ENCODE assay signal across 12 cellular contexts in the genomic region with DNA sequence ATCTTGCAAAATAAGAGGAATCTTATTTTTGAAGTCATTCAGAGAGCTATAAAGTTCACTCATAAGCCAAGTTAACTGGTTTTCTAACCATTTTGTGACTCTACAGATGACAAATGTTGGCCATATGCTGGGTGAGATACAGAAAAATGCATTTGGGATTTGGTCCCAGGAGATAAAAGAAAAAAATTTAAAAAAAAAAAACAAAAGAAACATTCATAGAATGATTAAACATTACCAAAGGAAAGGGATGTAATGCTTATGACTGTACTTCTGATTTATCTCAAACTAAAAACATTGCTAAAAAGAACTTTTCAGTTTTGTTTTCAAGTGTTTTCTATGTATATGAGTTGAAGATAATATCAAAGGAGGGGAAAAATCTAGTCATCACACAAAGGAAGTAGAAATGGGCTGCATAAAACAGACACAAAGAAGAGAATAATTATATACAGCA. TPM values are rescaled to one million over a fixed set of nuclear protein-coding genes. Genes with fewer than 3 reads are reported as not detected.
DNase-seq lines count a peak whose midpoint lies in the region; ATAC-seq and TF ChIP-seq lines count a peak whose summit lies in the region.
"Had no signal": no experiment of that assay in that cellular context is flagged by ENCODE, and none has a peak within 500 bp of the region (broad histone marks: within the 10 kb centered on the region; RNA-seq: fewer than 3 reads in every experiment).

No MANE protein-coding gene starts in this region.

- no peak overlapping the region for H3K4me3 ChIP-seq in upper lobe of left lung
- H3K4me3 ChIP-seq: gastrocnemius medialis had no signal

- intact Hi-C loops in activated naive CD4-positive, alpha-beta T cell treated with anti-CD3 and anti-CD28 coated beads for 36 hours (cut with micrococcal nuclease): loop anchor here (1.0 kb wide), 10 partner anchors 13 to 225 kb away; no protein-coding TSS in a partner anchor
- intact Hi-C loops in activated CD4-positive, alpha-beta memory T cell treated with anti-CD3 and anti-CD28 coated beads for 36 hours (cut with micrococcal nuclease): loop anchor here (1.0 to 2.0 kb wide), 9 partner anchors 13 to 225 kb away; a partner anchor contains a TSS

- no peak for TF ChIP-seq CTCF in upper lobe of left lung (IDR thresholded peaks at IDR 0.05)

- H3K9me3 Mint-ChIP-seq in activated naive CD4-positive, alpha-beta T cell treated with anti-CD3 and anti-CD28 coated beads for 36 hours: peaks cover 3% of the 10 kb centered on the region
- H3K9me3 Mint-ChIP-seq in activated CD4-positive, alpha-beta memory T cell treated with anti-CD3 and anti-CD28 coated beads for 36 hours: no peaks in the 10 kb centered on the region
- H3K9me3 Mint-ChIP-seq in stimulated activated naive CD8-positive, alpha-beta T cell treated with anti-CD3 and anti-CD28 coated beads, Interleukin-15, Interleukin-2, amounts not matched to agents 100 ng/mL and 50 ng/mL, for 24 hours: peaks cover under 1% of the 10 kb centered on the region

- H3K27me3 ChIP-seq in upper lobe of left lung: no peaks in the 10 kb centered on the region
- H3K27me3 ChIP-seq: gastrocnemius medialis had no signal

- peaks cover 51% of the 10 kb centered on the region for H3K4me1 Mint-ChIP-seq in activated naive CD4-positive, alpha-beta T cell treated with anti-CD3 and anti-CD28 coated beads for 36 hours (ENCODE audit: low read depth)
- H3K4me1 Mint-ChIP-seq in activated CD4-positive, alpha-beta memory T cell treated with anti-CD3 and anti-CD28 coated beads for 36 hours (ENCODE audit: low read depth): peaks cover 63% of the 10 kb centered on the region
- peaks cover 68% of the 10 kb centered on the region for H3K4me1 Mint-ChIP-seq in stimulated activated naive CD8-positive, alpha-beta T cell treated with anti-CD3 and anti-CD28 coated beads, Interleukin-15, Interleukin-2, amounts not matched to agents 100 ng/mL and 50 ng/mL, for 24 hours (ENCODE audit: low read depth)

- DNase-seq in activated naive CD4-positive, alpha-beta T cell treated with anti-CD3 and anti-CD28 coated beads for 36 hours: no peak
- DNase-seq in activated naive CD4-positive, alpha-beta T cell treated with anti-CD3 and anti-CD28 coated beads, Interleukin-2, amount 50 U/mL, for 16 hours: no peak
- DNase-seq in activated CD4-positive, alpha-beta memory T cell treated with anti-CD3 and anti-CD28 coated beads for 36 hours: no peak
- no peak for DNase-seq in stimulated activated CD4-positive, alpha-beta T cell treated with anti-CD3 and anti-CD28 coated beads, Interleukin-4, amount 100 ng/mL, for 24 hours
- DNase-seq in upper lobe of left lung (no peak), LoVo (ENCODE audit: low spot score) (no peak)
- DNase-seq: gastrocnemius medialis, NCI-H510A treated with DMSO at 0.1 percent for 48 hours, posterior cingulate gyrus had no signal

- peak overlapping the region; percentile 76 for H3K27ac Mint-ChIP-seq in activated naive CD4-positive, alpha-beta T cell treated with anti-CD3 and anti-CD28 coated beads for 36 hours
- H3K27ac Mint-ChIP-seq in activated CD4-positive, alpha-beta memory T cell treated with anti-CD3 and anti-CD28 coated beads for 36 hours: peak overlapping the region; percentile 78
- peak overlapping the region; percentile 92 for H3K27ac Mint-ChIP-seq in stimulated activated naive CD8-positive, alpha-beta T cell treated with anti-CD3 and anti-CD28 coated beads, Interleukin-15, Interleukin-2, amounts not matched to agents 100 ng/mL and 50 ng/mL, for 24 hours

- H3K27ac ChIP-seq in upper lobe of left lung: no peak overlapping the region
- H3K27ac ChIP-seq: gastrocnemius medialis had no signal

- no peak for TF ChIP-seq POLR2A in upper lobe of left lung (IDR thresholded peaks at IDR 0.05)

- TF ChIP-seq EP300 in upper lobe of left lung (IDR thresholded peaks at IDR 0.05): no peak

- peaks cover 6 to 48% (median 11%) of the 10 kb centered on the region in 4 donors for H3K36me3 ChIP-seq in upper lobe of left lung

- H3K4me3 Mint-ChIP-seq in activated naive CD4-positive, alpha-beta T cell treated with anti-CD3 and anti-CD28 coated beads for 36 hours: no peak overlapping the region
- peak overlapping the region; percentile 49 for H3K4me3 Mint-ChIP-seq in activated CD4-positive, alpha-beta memory T cell treated with anti-CD3 and anti-CD28 coated beads for 36 hours
- peak overlapping the region; percentile 64 for H3K4me3 Mint-ChIP-seq in stimulated activated naive CD8-positive, alpha-beta T cell treated with anti-CD3 and anti-CD28 coated beads, Interleukin-15, Interleukin-2, amounts not matched to agents 100 ng/mL and 50 ng/mL, for 24 hours

- H3K9me3 ChIP-seq in upper lobe of left lung: no peaks in the 10 kb centered on the region
- H3K9me3 ChIP-seq: gastrocnemius medialis had no signal

- ATAC-seq in HG02884 (IDR thresholded peaks at IDR 0.05; ENCODE audit: unreplicated experiment) (peak; percentile 34), upper lobe of left lung (ENCODE audit: low FRiP score in 2 of 2) (no peak)
- ATAC-seq: gastrocnemius medialis had no signal

- CTCF ChIA-PET in activated naive CD4-positive, alpha-beta T cell treated with anti-CD3 and anti-CD28 coated beads for 36 hours (lab: Charles Lee): interaction anchor here (0.6 to 2.2 kb wide), 10 partner anchors 10 to 519 kb away, joined by 3 to 9 read pairs (median 4); no protein-coding TSS in a partner anchor
- CTCF ChIA-PET in activated CD4-positive, alpha-beta memory T cell treated with anti-CD3 and anti-CD28 coated beads for 36 hours (lab: Charles Lee): interaction anchor here (0.6 to 1.8 kb wide), 11 partner anchors 16 to 637 kb away, joined by 3 to 14 read pairs (median 4); no protein-coding TSS in a partner anchor

- no peaks in the 10 kb centered on the region for H3K27me3 Mint-ChIP-seq in activated naive CD4-positive, alpha-beta T cell treated with anti-CD3 and anti-CD28 coated beads for 36 hours (ENCODE audit: low read depth)
- no peaks in the 10 kb centered on the region for H3K27me3 Mint-ChIP-seq in activated CD4-positive, alpha-beta memory T cell treated with anti-CD3 and anti-CD28 coated beads for 36 hours
- H3K27me3 Mint-ChIP-seq in stimulated activated naive CD8-positive, alpha-beta T cell treated with anti-CD3 and anti-CD28 coated beads, Interleukin-15, Interleukin-2, amounts not matched to agents 100 ng/mL and 50 ng/mL, for 24 hours: no peaks in the 10 kb centered on the region
- H3K27me3 Mint-ChIP-seq: CD8-positive, alpha-beta memory T cell had no signal

- POLR2A ChIA-PET in activated CD4-positive, alpha-beta memory T cell treated with anti-CD3 and anti-CD28 coated beads for 36 hours (lab: Charles Lee): interaction anchor here (0.6 to 2.9 kb wide), 12 partner anchors 10 to 1784 kb away, joined by 3 to 20 read pairs (median 5); no protein-coding TSS in a partner anchor

- peaks cover 37% of the 10 kb centered on the region for H3K36me3 Mint-ChIP-seq in activated naive CD4-positive, alpha-beta T cell treated with anti-CD3 and anti-CD28 coated beads for 36 hours (ENCODE audit: low read depth)
- peaks cover 58% of the 10 kb centered on the region for H3K36me3 Mint-ChIP-seq in activated CD4-positive, alpha-beta memory T cell treated with anti-CD3 and anti-CD28 coated beads for 36 hours
- H3K36me3 Mint-ChIP-seq in stimulated activated naive CD8-positive, alpha-beta T cell treated with anti-CD3 and anti-CD28 coated beads, Interleukin-15, Interleukin-2, amounts not matched to agents 100 ng/mL and 50 ng/mL, for 24 hours (ENCODE audit: low read depth): peaks cover 64% of the 10 kb centered on the region

- peaks cover 12 to 35% (median 14%) of the 10 kb centered on the region in 4 donors for H3K4me1 ChIP-seq in upper lobe of left lung
- H3K4me1 ChIP-seq: gastrocnemius medialis had no signal

RNA-seq across cellular contexts. Expression of a gene that starts 43.1 kb away (rescaled TPM):
- 10 to 100 TPM; 25.7 to 28.0 TPM for total RNA-seq in activated naive CD4-positive, alpha-beta T cell treated with anti-CD3 and anti-CD28 coated beads for 36 hours
- total RNA-seq in activated CD4-positive, alpha-beta memory T cell treated with anti-CD3 and anti-CD28 coated beads for 36 hours: 10 to 100 TPM; 38.4 to 42.9 TPM
- total RNA-seq in upper lobe of left lung: 10 to 100 TPM; 18.5 to 57.3 (median 36.2) TPM
